Comparison of ENCODE assay signal across 28 cellular contexts in the genomic region with DNA sequence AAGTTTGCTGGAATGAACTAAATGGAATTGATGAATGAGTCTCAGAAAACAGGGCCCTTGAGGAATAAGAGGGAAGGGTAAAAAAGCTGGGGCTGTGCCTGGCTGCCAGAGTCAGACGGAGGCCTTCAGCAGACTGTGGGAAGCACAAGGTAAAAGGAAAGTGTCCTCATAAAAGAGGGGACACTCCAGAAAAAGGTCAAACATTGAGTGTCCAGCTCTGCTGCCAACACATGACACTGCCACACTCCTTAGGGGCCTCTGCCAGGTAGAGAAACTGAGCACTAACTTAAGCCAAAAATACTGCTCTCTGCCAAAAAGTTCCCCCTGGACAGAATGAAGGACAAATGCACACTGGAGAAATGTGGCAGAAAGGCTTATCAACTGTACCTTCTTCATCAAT. TPM values are rescaled to one million over a fixed set of nuclear protein-coding genes. Genes with fewer than 3 reads are reported as not detected.
A peak's percentile ranks its signal among the peaks of the same experiment; 100 is the strongest.
DNase-seq lines count a peak whose midpoint lies in the region; ATAC-seq and TF ChIP-seq lines count a peak whose summit lies in the region.
"Had no signal": no experiment of that assay in that cellular context is flagged by ENCODE, and none has a peak within 500 bp of the region (broad histone marks: within the 10 kb centered on the region; RNA-seq: fewer than 3 reads in every experiment).

No MANE protein-coding gene starts in this region.

- ATAC-seq in HG02759 (IDR thresholded peaks at IDR 0.05; ENCODE audit: unreplicated experiment): no peak
- ATAC-seq in activated naive CD8-positive, alpha-beta T cell treated with anti-CD3 and anti-CD28 coated beads, Interleukin-2, amount 50 U/mL, for 24 hours: no peak
- ATAC-seq: T-helper 17 cell had no signal

- 83% methylated on average over 1 of the region's 1 CpG for WGBS in suprapubic skin

- H3K9me3 ChIP-seq in breast epithelium: no peaks in the 10 kb centered on the region
- no peaks in the 10 kb centered on the region for H3K9me3 ChIP-seq in suprapubic skin
- H3K9me3 ChIP-seq: esophagus muscularis mucosa, prostate gland, transverse colon had no signal

- no peak overlapping the region for H3K4me3 Mint-ChIP-seq in MCF 10A (ENCODE audit: unreplicated experiment)
- H3K4me3 Mint-ChIP-seq in activated T-cell treated with anti-CD3 and anti-CD28 coated beads, Interleukin-2, amount 50 U/mL, for 24 hours: no peak overlapping the region
- H3K4me3 Mint-ChIP-seq in activated naive CD8-positive, alpha-beta T cell treated with anti-CD3 and anti-CD28 coated beads, Interleukin-2, amount 50 U/mL, for 24 hours: no peak overlapping the region
- H3K4me3 Mint-ChIP-seq: activated CD4-positive, alpha-beta T cell treated with anti-CD3 and anti-CD28 coated beads, Interleukin-2, amount 10 ng/mL, durations not matched to agents 24 days and 14 days; activated T-helper 1 cell treated with anti-CD3 and anti-CD28 coated beads, Interleukin-12 subunit alpha, Interleukin-12 subunit beta, Interleukin-2, Interleukin-4 antibody, amounts not matched to agents 30 ng/mL and 10 ng/mL and 1 ng/mL, durations not matched to agents 14 hours and 24 hours and 36 hours; B cell; neural progenitor cell; T-helper 17 cell had no signal

- no peak for TF ChIP-seq EP300 in suprapubic skin (IDR thresholded peaks at IDR 0.05)

- no peaks in the 10 kb centered on the region for H3K4me1 ChIP-seq in breast epithelium
- no peaks in the 10 kb centered on the region for H3K4me1 ChIP-seq in suprapubic skin
- H3K4me1 ChIP-seq: neural progenitor cell, prostate gland, transverse colon had no signal

- CTCF ChIA-PET in MCF 10A (lab: Yijun Ruan, JAX): interaction anchor here (0.6 to 1.1 kb wide), 2 partner anchors 15 to 318 kb away, joined by 3 to 4 read pairs; no protein-coding TSS in a partner anchor

- H3K36me3 ChIP-seq in breast epithelium (no peaks in the 10 kb centered on the region), suprapubic skin (no peaks in the 10 kb centered on the region)
- H3K36me3 ChIP-seq: neural progenitor cell, prostate gland, transverse colon had no signal

- H3K4me1 Mint-ChIP-seq in MCF 10A (ENCODE audit: insufficient read depth, unreplicated experiment): peaks cover 25% of the 10 kb centered on the region
- no peaks in the 10 kb centered on the region for H3K4me1 Mint-ChIP-seq in activated T-cell treated with anti-CD3 and anti-CD28 coated beads, Interleukin-2, amount 50 U/mL, for 24 hours (ENCODE audit: low read depth)
- no peaks in the 10 kb centered on the region for H3K4me1 Mint-ChIP-seq in activated naive CD8-positive, alpha-beta T cell treated with anti-CD3 and anti-CD28 coated beads, Interleukin-2, amount 50 U/mL, for 24 hours
- H3K4me1 Mint-ChIP-seq: activated CD4-positive, alpha-beta T cell treated with anti-CD3 and anti-CD28 coated beads, Interleukin-2, amount 10 ng/mL, durations not matched to agents 24 days and 14 days; B cell; neural progenitor cell; T-helper 17 cell had no signal

- TF ChIP-seq POLR2A in breast epithelium (IDR thresholded peaks at IDR 0.05): no peak
- no peak for TF ChIP-seq POLR2A in suprapubic skin (IDR thresholded peaks at IDR 0.05)

- no peaks in the 10 kb centered on the region for H3K27me3 Mint-ChIP-seq in MCF 10A (ENCODE audit: insufficient read depth, unreplicated experiment)
- peaks cover 8% of the 10 kb centered on the region for H3K27me3 Mint-ChIP-seq in activated T-cell treated with anti-CD3 and anti-CD28 coated beads, Interleukin-2, amount 50 U/mL, for 24 hours
- H3K27me3 Mint-ChIP-seq in activated naive CD8-positive, alpha-beta T cell treated with anti-CD3 and anti-CD28 coated beads, Interleukin-2, amount 50 U/mL, for 24 hours: peaks cover 8% of the 10 kb centered on the region

- peak overlapping the region; percentile 85 for H3K27ac Mint-ChIP-seq in MCF 10A (ENCODE audit: low read depth, unreplicated experiment)
- no peak overlapping the region for H3K27ac Mint-ChIP-seq in activated T-cell treated with anti-CD3 and anti-CD28 coated beads, Interleukin-2, amount 50 U/mL, for 24 hours
- H3K27ac Mint-ChIP-seq in activated naive CD8-positive, alpha-beta T cell treated with anti-CD3 and anti-CD28 coated beads, Interleukin-2, amount 50 U/mL, for 24 hours: no peak overlapping the region
- H3K27ac Mint-ChIP-seq: activated CD4-positive, alpha-beta T cell treated with anti-CD3 and anti-CD28 coated beads, Interleukin-2, amount 10 ng/mL, durations not matched to agents 24 days and 14 days; activated T-helper 1 cell treated with anti-CD3 and anti-CD28 coated beads, Interleukin-12 subunit alpha, Interleukin-12 subunit beta, Interleukin-2, Interleukin-4 antibody, amounts not matched to agents 30 ng/mL and 10 ng/mL and 1 ng/mL, durations not matched to agents 14 hours and 24 hours and 36 hours; B cell; neural progenitor cell; T-helper 17 cell had no signal

- H3K9me3 Mint-ChIP-seq in MCF 10A (ENCODE audit: unreplicated experiment): no peaks in the 10 kb centered on the region
- no peaks in the 10 kb centered on the region for H3K9me3 Mint-ChIP-seq in activated T-cell treated with anti-CD3 and anti-CD28 coated beads, Interleukin-2, amount 50 U/mL, for 24 hours
- no peaks in the 10 kb centered on the region for H3K9me3 Mint-ChIP-seq in activated naive CD8-positive, alpha-beta T cell treated with anti-CD3 and anti-CD28 coated beads, Interleukin-2, amount 50 U/mL, for 24 hours
- H3K9me3 Mint-ChIP-seq: activated T-helper 1 cell treated with anti-CD3 and anti-CD28 coated beads, Interleukin-12 subunit alpha, Interleukin-12 subunit beta, Interleukin-2, Interleukin-4 antibody, amounts not matched to agents 30 ng/mL and 10 ng/mL and 1 ng/mL, durations not matched to agents 14 hours and 24 hours and 36 hours had no signal

- TSS peak; percentile 89 for BruUV-seq in MCF 10A (replicated peaks; lab: Mats Ljungman, UMichigan)

- no peaks in the 10 kb centered on the region for H3K27me3 ChIP-seq in breast epithelium
- no peaks in the 10 kb centered on the region for H3K27me3 ChIP-seq in suprapubic skin
- H3K27me3 ChIP-seq: esophagus muscularis mucosa, neural progenitor cell, transverse colon had no signal

- H3K27ac ChIP-seq in breast epithelium (peak overlapping the region in 1 of 2 donors; percentile 32), epithelial cell of prostate (peak overlapping the region; percentile 84), suprapubic skin (peak overlapping the region; percentile 14)
- H3K27ac ChIP-seq: 22Rv1, neural progenitor cell, prostate gland, transverse colon, VCaP had no signal

- intact Hi-C loops in MCF 10A (cut with micrococcal nuclease): no loop called here
- intact Hi-C loops in breast epithelium (cut with DNase I; ENCODE audit: low total_unique reads): no loop called here

- no peak overlapping the region for H3K4me3 ChIP-seq in breast epithelium
- H3K4me3 ChIP-seq in suprapubic skin: no peak overlapping the region
- H3K4me3 ChIP-seq: esophagus muscularis mucosa, neural progenitor cell, prostate gland, transverse colon had no signal

- TF ChIP-seq CTCF in MCF 10A (IDR thresholded peaks at IDR 0.05; ENCODE audit: unreplicated experiment) (no peak), breast epithelium (IDR thresholded peaks at IDR 0.05) (no peak), suprapubic skin (IDR thresholded peaks at IDR 0.05) (no peak)

- DNase-seq in MCF 10A (ENCODE audit: unreplicated experiment): no peak
- no peak for DNase-seq in breast epithelium (ENCODE audit: low spot score in 2 of 2)
- no peak for DNase-seq in epithelial cell of prostate (ENCODE audit: low read depth, low spot score)
- peak; percentile 33 for DNase-seq in medulla oblongata (ENCODE audit: extremely low spot score)
- no peak for DNase-seq in suprapubic skin (ENCODE audit: low spot score in 2 of 2)
- DNase-seq in activated T-cell treated with anti-CD3 and anti-CD28 coated beads, Interleukin-2, amount 50 U/mL, for 24 hours: no peak
- no peak for DNase-seq in activated naive CD8-positive, alpha-beta T cell treated with anti-CD3 and anti-CD28 coated beads, Interleukin-2, amount 50 U/mL, for 24 hours
- DNase-seq: activated CD4-positive, alpha-beta T cell treated with anti-CD3 and anti-CD28 coated beads, Interleukin-2, amount 10 ng/mL, durations not matched to agents 24 days and 14 days; activated naive CD4-positive, alpha-beta T cell treated with anti-CD3 and anti-CD28 coated beads, Interleukin-2, amount 50 U/mL, for 16 hours; aorta; cerebellar nuclear complex; effector memory CD4-positive, alpha-beta T cell; glutamatergic neuron; NCI-H1930; NCI-H82; OCI-M1; stimulated activated CD4-positive, alpha-beta T cell treated with anti-CD3 and anti-CD28 coated beads, Interleukin-4, amount 100 ng/mL, for 1 hour; stimulated activated naive CD4-positive, alpha-beta T cell treated with Interleukin-2 at 50 U/mL for 16 hours; T-helper 17 cell; transverse colon had no signal

- H3K36me3 Mint-ChIP-seq in MCF 10A (ENCODE audit: insufficient read depth, unreplicated experiment): no peaks in the 10 kb centered on the region
- no peaks in the 10 kb centered on the region for H3K36me3 Mint-ChIP-seq in activated T-cell treated with anti-CD3 and anti-CD28 coated beads, Interleukin-2, amount 50 U/mL, for 24 hours (ENCODE audit: low read depth)
- no peaks in the 10 kb centered on the region for H3K36me3 Mint-ChIP-seq in activated naive CD8-positive, alpha-beta T cell treated with anti-CD3 and anti-CD28 coated beads, Interleukin-2, amount 50 U/mL, for 24 hours (ENCODE audit: low read depth)

- POLR2A ChIA-PET in MCF 10A (lab: Yijun Ruan, JAX): interaction anchor here (0.6 to 1.5 kb wide), 5 partner anchors 9 to 81 kb away, joined by 3 to 10 read pairs (median 4); a partner anchor contains a TSS

RNA-seq across cellular contexts. Expression of a gene that starts 39.2 kb away (rescaled TPM):
- total RNA-seq in MCF 10A (2022) (0.79 and 2.0 TPM in 2 replicates), breast epithelium (10 to 100 TPM in 2 of 3 donors, 1 to 10 TPM in 1; 8.6 to 20.8 (median 16.1) TPM), suprapubic skin (1 to 10 TPM; 1.1 to 4.5 (median 2.0) TPM)
- total RNA-seq: activated CD4-positive, alpha-beta T cell treated with anti-CD3 and anti-CD28 coated beads, Interleukin-2, amount 10 ng/mL, durations not matched to agents 24 days and 14 days; B cell; T-helper 17 cell had no signal

RNA-seq across cellular contexts. Expression of a gene that starts 45.1 kb away (rescaled TPM):
- total RNA-seq in MCF 10A (2022) (31.6 and 31.8 TPM in 2 replicates), breast epithelium (10 to 100 TPM; 14.4 to 37.5 (median 29.8) TPM), suprapubic skin (10 to 100 TPM; 23.4 to 42.2 (median 24.2) TPM)

RNA-seq across cellular contexts. Expression of a gene that starts 53.5 kb away (rescaled TPM):
- total RNA-seq in MCF 10A (2022): 10.3 and 11.4 TPM in 2 replicates
- total RNA-seq in breast epithelium: 10 to 100 TPM; 20.3 to 26.2 (median 23.2) TPM
- 10 to 100 TPM; 16.9 to 28.1 (median 20.0) TPM for total RNA-seq in suprapubic skin
